Comparison of ENCODE assay signal across 18 cellular contexts in the genomic region with DNA sequence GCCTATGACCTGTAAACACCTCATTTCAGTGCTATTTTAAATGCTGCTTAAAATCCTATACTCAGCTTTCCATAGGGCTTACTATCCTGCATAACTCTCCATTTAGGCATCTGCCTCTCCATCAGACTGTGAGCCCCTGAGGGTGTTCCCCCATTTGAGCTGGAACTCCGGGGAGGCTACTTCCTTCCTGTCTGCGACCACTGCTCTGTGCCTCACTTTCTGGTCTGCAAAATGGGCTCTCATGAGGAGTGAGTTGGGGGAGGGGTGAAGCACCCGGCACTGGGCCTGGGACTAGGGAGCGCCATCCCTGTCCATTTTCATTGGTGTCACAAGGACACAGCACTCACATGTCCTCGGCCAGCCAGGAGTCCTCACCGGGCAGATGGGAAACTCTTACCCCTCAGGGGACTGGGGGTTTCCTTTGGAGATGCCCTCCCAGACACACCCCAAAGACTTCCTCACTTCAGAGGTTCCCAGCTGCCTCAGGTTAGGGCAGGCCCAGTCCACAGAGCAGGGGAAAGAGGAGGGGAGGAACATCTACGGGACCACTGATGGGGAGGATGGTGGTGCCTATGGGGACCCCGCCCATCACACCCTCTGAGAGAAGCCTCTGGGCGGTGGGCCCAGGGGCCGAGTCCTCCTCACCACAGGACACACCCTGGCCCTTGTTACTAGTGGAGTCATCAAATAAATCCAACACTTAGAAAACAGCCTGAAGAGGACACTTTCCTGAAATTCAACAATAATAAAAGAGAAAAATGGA.
DNase-seq lines count a peak whose midpoint lies in the region; ATAC-seq, FAIRE-seq and TF ChIP-seq lines count a peak whose summit lies in the region.
"Had no signal": no experiment of that assay in that cellular context is flagged by ENCODE, and none has a peak within 500 bp of the region (broad histone marks: within the 10 kb centered on the region; RNA-seq: fewer than 3 reads in every experiment).

No MANE protein-coding gene starts in this region.

- H3K9me3 Mint-ChIP-seq in osteocyte (ENCODE audit: unreplicated experiment): peaks cover 3% of the 10 kb centered on the region

- POLR2A ChIA-PET in H1 (lab: Charles Lee; ENCODE audit: partially characterized antibody): no interaction called here

- no peak overlapping the region for H3K14ac ChIP-seq in H1 (ENCODE audit: insufficient read length)

- H3K18ac ChIP-seq in H1 (ENCODE audit: extremely low read depth, low read length): no peak overlapping the region

- H3K9ac ChIP-seq in H1 (replicated peaks in 1 of 4; ENCODE audit: extremely low read depth in 1 of 4, low read depth in 3 of 4, low read length in 3 of 4): no peak overlapping the region

- H3K36me3 ChIP-seq in right atrium auricular region: no peaks in the 10 kb centered on the region
- H3K36me3 ChIP-seq in H1 (ENCODE audit: control insufficient read depth in 2 of 4, insufficient read depth in 4 of 4, low read length in 3 of 4): no peaks in the 10 kb centered on the region
- H3K36me3 ChIP-seq in vagina: no peaks in the 10 kb centered on the region

- H3K27ac ChIP-seq in right atrium auricular region: no peak overlapping the region
- H3K27ac ChIP-seq in H1 (ENCODE audit: low read depth, low read length): no peak overlapping the region
- H3K27ac ChIP-seq in vagina: no peak overlapping the region

- no peak for FAIRE-seq in H1 (lab: Jason Lieb, UNC)
- FAIRE-seq: D721Med, GM19239 had no signal

- TF ChIP-seq POLR2A in H1 (IDR thresholded peaks at IDR 0.05; ENCODE audit: control extremely low read depth in 1 of 2, low read depth in 2 of 2, low read length in 2 of 2) (no peak), vagina (IDR thresholded peaks at IDR 0.05) (no peak)

- no peak for ATAC-seq in left cardiac atrium
- ATAC-seq: CD8-positive, alpha-beta T cell; HCT116 had no signal

- no peak overlapping the region for H4K91ac ChIP-seq in H1 (replicated peaks; ENCODE audit: insufficient read length, low read length)

- H3K4me1 Mint-ChIP-seq in osteocyte (ENCODE audit: unreplicated experiment): no peaks in the 10 kb centered on the region
- H3K4me1 Mint-ChIP-seq: B cell, CD14-positive monocyte had no signal

- H4K8ac ChIP-seq in H1 (ENCODE audit: extremely low read depth, insufficient read depth, low read length): no peak overlapping the region

- no peak for TF ChIP-seq EP300 in H1 (IDR thresholded peaks at IDR 0.05; ENCODE audit: borderline replicate concordance in 1 of 2, low read depth in 2 of 2, low read length in 2 of 2)

- DNase-seq in right atrium auricular region (ENCODE audit: low spot score): peak; percentile 34
- no peak for DNase-seq in left cardiac atrium
- DNase-seq in H1 (ENCODE audit: low read depth in 1 of 2, low spot score in 2 of 2): peak in 1 of 2 experiments; percentile 24
- DNase-seq in osteocyte (ENCODE audit: extremely low spot score, unreplicated experiment): peak; percentile 68
- DNase-seq in vagina (ENCODE audit: extremely low spot score in 2 of 2): peak; percentile 61 to 81
- DNase-seq in NCI-H2196 treated with DMSO at 0.1 percent for 48 hours (lab: John Stamatoyannopoulos, UW; ENCODE audit: unreplicated experiment): no peak
- DNase-seq in NCI-H1436 treated with DMSO at 0.1 percent for 48 hours (lab: John Stamatoyannopoulos, UW): no peak
- no peak for DNase-seq in iPS-NIHi11 (ENCODE audit: low spot score)
- DNase-seq: ACHN, COR-L47, GF-D8, IMR-90 had no signal

- no peaks in the 10 kb centered on the region for H4K20me1 ChIP-seq in H1 (replicated peaks in 1 of 2; ENCODE audit: control insufficient read depth in 1 of 2, insufficient read depth in 2 of 2, low read length in 2 of 2)

- no peak overlapping the region for H3K4me3 ChIP-seq in right atrium auricular region
- H3K4me3 ChIP-seq in H1 (ENCODE audit: extremely low read depth in 1 of 4, insufficient read depth in 2 of 4, low read depth in 3 of 4, low read length in 4 of 4): no peak overlapping the region
- H3K4me3 ChIP-seq in vagina: no peak overlapping the region

- H3K23ac ChIP-seq in H1 (ENCODE audit: insufficient read length): no peak overlapping the region

- TF ChIP-seq CTCF in right atrium auricular region (IDR thresholded peaks at IDR 0.05): no peak
- TF ChIP-seq CTCF in H1 (IDR thresholded peaks at IDR 0.05; ENCODE audit: control extremely low read depth in 1 of 3, insufficient read depth in 1 of 3, low read depth in 1 of 3, low read length in 3 of 3): no peak
- TF ChIP-seq CTCF in osteocyte (IDR thresholded peaks at IDR 0.05): no peak
- TF ChIP-seq CTCF in vagina (IDR thresholded peaks at IDR 0.05): no peak

- no peaks in the 10 kb centered on the region for H3K36me3 Mint-ChIP-seq in osteocyte (ENCODE audit: unreplicated experiment)
- H3K36me3 Mint-ChIP-seq: CD14-positive monocyte; CD8-positive, alpha-beta T cell had no signal

- H3K4me3 Mint-ChIP-seq in osteocyte (ENCODE audit: unreplicated experiment): no peak overlapping the region
- H3K4me3 Mint-ChIP-seq: B cell; CD14-positive monocyte; CD8-positive, alpha-beta T cell had no signal

- H3K27me3 Mint-ChIP-seq in osteocyte (ENCODE audit: unreplicated experiment): peaks cover 2% of the 10 kb centered on the region

- H2BK15ac ChIP-seq in H1 (ENCODE audit: low read length): no peak overlapping the region

- no peak for TF ChIP-seq RAD21 in H1 (IDR thresholded peaks at IDR 0.05 in 1 of 2, conservative IDR thresholded peaks at IDR 0.05 in 1 of 2; ENCODE audit: low read depth in 2 of 2, low read length in 2 of 2)

- no peaks in the 10 kb centered on the region for H3K79me2 ChIP-seq in H1 (ENCODE audit: control insufficient read depth in 1 of 2, insufficient read depth in 2 of 2, low read length in 2 of 2)

- H2BK12ac ChIP-seq in H1 (ENCODE audit: low read depth, low read length): no peak overlapping the region

- no peaks in the 10 kb centered on the region for H3K23me2 ChIP-seq in H1 (ENCODE audit: low read depth, low read length)

- no peak overlapping the region for H2BK120ac ChIP-seq in H1 (replicated peaks; ENCODE audit: low read depth, low read length)

- H2BK20ac ChIP-seq in H1 (ENCODE audit: low read length): no peak overlapping the region

- WGBS in H1 (ENCODE audit: extremely low coverage in 1 of 2, insufficient coverage in 1 of 2, insufficient read length in 1 of 2, insufficient replicate concordance in 2 of 2, low coverage in 1 of 2, low lambda C conversion rate in 2 of 2, missing lambda C conversion rate in 1 of 2), 2 experiments: 75% methylated on average over 10 of the region's 10 CpGs; no CpG with 5 or more reads in 1 of the 2 experiments

- H3K79me1 ChIP-seq in H1 (ENCODE audit: low read depth, low read length): no peaks in the 10 kb centered on the region

- no peaks in the 10 kb centered on the region for H3K27me3 ChIP-seq in right atrium auricular region
- H3K27me3 ChIP-seq in H1 (replicated peaks in 1 of 4; ENCODE audit: control insufficient read depth in 3 of 4, extremely low read depth in 1 of 4, insufficient read depth in 3 of 4, low read length in 3 of 4): no peaks in the 10 kb centered on the region
- H3K27me3 ChIP-seq in vagina: no peaks in the 10 kb centered on the region

- no peak overlapping the region for H3K4me2 ChIP-seq in H1 (ENCODE audit: insufficient read depth in 1 of 2, low read depth in 2 of 2, low read length in 2 of 2)

- CTCF ChIA-PET in H1 (lab: Charles Lee; ENCODE audit: partially characterized antibody): interaction anchor here (0.6 to 1.7 kb wide), 3 partner anchors 17 to 126 kb away, joined by 3 to 4 read pairs (median 3); no protein-coding TSS in a partner anchor

- H3K4me1 ChIP-seq in right atrium auricular region: no peaks in the 10 kb centered on the region
- peaks cover 0 to 5% (median under 1%) of the 10 kb centered on the region in 4 experiments; a peak in 2 of 7 replicates for H3K4me1 ChIP-seq in H1 (replicated peaks in 1 of 4; ENCODE audit: control insufficient read depth in 3 of 4, insufficient read depth in 4 of 4, low read length in 3 of 4)
- no peaks in the 10 kb centered on the region for H3K4me1 ChIP-seq in vagina

- intact Hi-C loops in left cardiac atrium (cut with DNase I) (no loop called here), vagina (cut with DNase I) (no loop called here)

- no peak overlapping the region for H3K4ac ChIP-seq in H1 (replicated peaks; ENCODE audit: insufficient read length, low read depth, low read length)

- no peak overlapping the region for H2BK5ac ChIP-seq in H1 (ENCODE audit: low read depth, low read length)

- no peak overlapping the region for H3K27ac Mint-ChIP-seq in osteocyte (ENCODE audit: unreplicated experiment)
- H3K27ac Mint-ChIP-seq: B cell; CD14-positive monocyte; CD8-positive, alpha-beta T cell had no signal

- H3K56ac ChIP-seq in H1 (replicated peaks; ENCODE audit: insufficient read length, low read depth, low read length): no peak overlapping the region

- H2AFZ ChIP-seq in H1 (ENCODE audit: low read length): no peak overlapping the region

- H3K9me3 ChIP-seq in right atrium auricular region (peaks cover 0 to 4% of the 10 kb centered on the region in 2 donors), H1 (ENCODE audit: insufficient read depth in 2 of 2, low read depth in 1 of 2, low read length in 1 of 2) (peaks cover 0 to 4% of the 10 kb centered on the region in 2 experiments; a peak in 2 of 4 replicates), vagina (peaks cover 3% of the 10 kb centered on the region)

- no peak overlapping the region for H4K5ac ChIP-seq in H1 (ENCODE audit: insufficient read length, low read depth, low read length)

- 0 out of 2 replicates have a peak overlapping the region, but pooled peaks have one; percentile 24 for H2AK5ac ChIP-seq in H1 (ENCODE audit: low read depth, low read length)

TF ChIP-seq in H1, 55 proteins besides CTCF, POLR2A, EP300 and RAD21:
- 0 out of 2 replicates have a peak, but pooled peaks have one; percentile 53 for TF ChIP-seq KDM1A (IDR thresholded peaks at IDR 0.05; ENCODE audit: borderline replicate concordance, low read length)
- no peak for TF ChIP-seq E2F6 (IDR thresholded peaks at IDR 0.05)
TF ChIP-seq in H1: peak in this region for 1.

Comparison
In these comparisons a context has a peak if more than half of its experiments do, and no peak if none do; other contexts are left out.
1. DNase-seq: peak in right atrium auricular region (single experiment), osteocyte (single experiment) and vagina (2 of 2); none in left cardiac atrium (single experiment), NCI-H2196 treated with DMSO at 0.1 percent for 48 hours (single experiment), NCI-H1436 treated with DMSO at 0.1 percent for 48 hours (single experiment) and iPS-NIHi11 (single experiment).